ENCODE assay signal across 1 cellular context in genomic region chr16:15650698-15651161, GRCh38.
TF ChIP-seq lines count a peak whose summit lies in the region.

No MANE protein-coding gene starts in this region.

TF ChIP-seq in HEK293, 187 proteins besides CTCF, POLR2A, EP300 and RAD21 (continued from another document):
- no peak for TF ChIP-seq ZNF518A (tag by site-specific recombination; conservative IDR thresholded peaks at IDR 0.05; ENCODE audit: low read depth)
- no peak for TF ChIP-seq ZNF148 (tag by site-specific recombination; IDR thresholded peaks at IDR 0.05; ENCODE audit: borderline replicate concordance)
- TF ChIP-seq ZNF488 (tag by site-specific recombination; IDR thresholded peaks at IDR 0.05) = no peak
- no peak for TF ChIP-seq GFI1B (tag by site-specific recombination; IDR thresholded peaks at IDR 0.05)
- TF ChIP-seq ZNF792 (tag by site-specific recombination; IDR thresholded peaks at IDR 0.05) = no peak
- no peak for TF ChIP-seq ZNF155 (tag by site-specific recombination; IDR thresholded peaks at IDR 0.05)
- no peak for TF ChIP-seq ZNF157 (tag by site-specific recombination; IDR thresholded peaks at IDR 0.05)
- TF ChIP-seq ZNF558 (tag by site-specific recombination; IDR thresholded peaks at IDR 0.05) = no peak
- TF ChIP-seq KLF16 (tag by site-specific recombination; IDR thresholded peaks at IDR 0.05) = no peak
TF ChIP-seq in HEK293: peak in this region for 17.
